In the genomic region with DNA sequence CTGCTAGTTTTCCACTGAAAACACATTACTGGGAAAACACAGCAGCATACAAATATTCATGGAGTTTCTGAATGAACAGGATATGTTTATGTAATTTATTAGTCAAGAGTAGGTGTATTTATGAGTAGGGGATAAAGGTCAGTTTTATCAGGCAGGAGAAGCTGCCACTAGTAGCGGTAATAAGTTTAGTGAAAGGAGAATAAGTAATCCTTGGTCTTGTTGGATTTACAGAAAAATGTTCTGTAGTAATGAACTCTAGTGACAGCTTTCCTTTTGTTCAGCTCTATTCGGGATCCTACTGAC, we compare ENCODE assay signal across 9 cellular contexts. TPM values are rescaled to one million over a fixed set of nuclear protein-coding genes. Genes with fewer than 3 reads are reported as not detected.
A peak's percentile ranks its signal among the peaks of the same experiment; 100 is the strongest.
DNase-seq lines count a peak whose midpoint lies in the region; ATAC-seq and TF ChIP-seq lines count a peak whose summit lies in the region.
"Had no signal": no experiment of that assay in that cellular context is flagged by ENCODE, and none has a peak within 500 bp of the region (broad histone marks: within the 10 kb centered on the region; RNA-seq: fewer than 3 reads in every experiment).

No MANE protein-coding gene starts in this region.

- peaks cover 5% of the 10 kb centered on the region for H3K27me3 ChIP-seq in iPS-15b (ENCODE audit: control insufficient read depth, insufficient read depth, low read length)

- H3K4me3 Mint-ChIP-seq in activated CD4-positive, alpha-beta T cell treated with anti-CD3 and anti-CD28 coated beads for 36 hours: peak overlapping the region; percentile 98
- H3K4me3 Mint-ChIP-seq in activated B cell treated with CpG ODN at 0.5 μM for 24 hours: peak overlapping the region; percentile 92
- H3K4me3 Mint-ChIP-seq in stimulated activated naive B cell treated with anti-CD40 and anti-IgM and Interleukin-4, amounts not matched to agents 10 μg/mL and 1 μg/mL and 100 μg/mL, for 72 hours: peak overlapping the region; percentile 85 to 94

- intact Hi-C loops in activated CD4-positive, alpha-beta T cell treated with anti-CD3 and anti-CD28 coated beads for 36 hours (cut with DNase I, micrococcal nuclease): loop anchor here (5.0 kb wide), 2 partner anchors 52 to 328 kb away; a partner anchor contains a TSS
- intact Hi-C loops in activated B cell treated with CpG ODN at 0.5 μM for 24 hours (cut with micrococcal nuclease): loop anchor here (5.0 kb wide), 1 partner anchor 217 kb away; no protein-coding TSS in a partner anchor

- H3K4me3 ChIP-seq in iPS-15b (ENCODE audit: low read depth, low read length): peak overlapping the region; percentile 60

- H3K27ac Mint-ChIP-seq in activated CD4-positive, alpha-beta T cell treated with anti-CD3 and anti-CD28 coated beads for 36 hours: no peak overlapping the region
- H3K27ac Mint-ChIP-seq in activated B cell treated with CpG ODN at 0.5 μM for 24 hours: peak overlapping the region; percentile 69
- H3K27ac Mint-ChIP-seq in stimulated activated naive B cell treated with anti-CD40 and anti-IgM and Interleukin-4, amounts not matched to agents 10 μg/mL and 1 μg/mL and 100 μg/mL, for 72 hours: no peak overlapping the region

- H3K9ac ChIP-seq in iPS-15b (ENCODE audit: low read depth, low read length): no peak overlapping the region

- H3K9me3 ChIP-seq in iPS-15b (ENCODE audit: control insufficient read depth, insufficient read depth, low read length): no peaks in the 10 kb centered on the region

- H3K9me3 Mint-ChIP-seq in activated CD4-positive, alpha-beta T cell treated with anti-CD3 and anti-CD28 coated beads for 36 hours (ENCODE audit: low read depth): no peaks in the 10 kb centered on the region
- H3K9me3 Mint-ChIP-seq in activated B cell treated with CpG ODN at 0.5 μM for 24 hours: no peaks in the 10 kb centered on the region
- no peaks in the 10 kb centered on the region for H3K9me3 Mint-ChIP-seq in stimulated activated naive B cell treated with anti-CD40 and anti-IgM and Interleukin-4, amounts not matched to agents 10 μg/mL and 1 μg/mL and 100 μg/mL, for 72 hours

- no peak for ATAC-seq in activated CD4-positive, alpha-beta T cell treated with anti-CD3 and anti-CD28 coated beads for 36 hours
- no peak for ATAC-seq in activated B cell treated with CpG ODN at 0.5 μM for 24 hours (ENCODE audit: low read depth)
- ATAC-seq in stimulated activated naive B cell treated with anti-CD40 and anti-IgM and Interleukin-4, amounts not matched to agents 10 μg/mL and 1 μg/mL and 100 μg/mL, for 72 hours (replicated peaks): no peak

- H3K36me3 Mint-ChIP-seq in activated CD4-positive, alpha-beta T cell treated with anti-CD3 and anti-CD28 coated beads for 36 hours (ENCODE audit: low read depth): peaks cover 4% of the 10 kb centered on the region
- no peaks in the 10 kb centered on the region for H3K36me3 Mint-ChIP-seq in activated B cell treated with CpG ODN at 0.5 μM for 24 hours (ENCODE audit: low read depth)
- H3K36me3 Mint-ChIP-seq in stimulated activated naive B cell treated with anti-CD40 and anti-IgM and Interleukin-4, amounts not matched to agents 10 μg/mL and 1 μg/mL and 100 μg/mL, for 72 hours: peaks cover 13 to 19% of the 10 kb centered on the region in 2 donors

- peaks cover 5% of the 10 kb centered on the region for H3K4me1 ChIP-seq in iPS-15b (ENCODE audit: control insufficient read depth, insufficient read depth, low read length)

- peaks cover 29% of the 10 kb centered on the region for H3K4me1 Mint-ChIP-seq in activated CD4-positive, alpha-beta T cell treated with anti-CD3 and anti-CD28 coated beads for 36 hours
- peaks cover 18% of the 10 kb centered on the region for H3K4me1 Mint-ChIP-seq in activated B cell treated with CpG ODN at 0.5 μM for 24 hours
- peaks cover 23 to 38% of the 10 kb centered on the region in 2 donors for H3K4me1 Mint-ChIP-seq in stimulated activated naive B cell treated with anti-CD40 and anti-IgM and Interleukin-4, amounts not matched to agents 10 μg/mL and 1 μg/mL and 100 μg/mL, for 72 hours

- H3K27me3 Mint-ChIP-seq in activated CD4-positive, alpha-beta T cell treated with anti-CD3 and anti-CD28 coated beads for 36 hours: no peaks in the 10 kb centered on the region
- no peaks in the 10 kb centered on the region for H3K27me3 Mint-ChIP-seq in activated B cell treated with CpG ODN at 0.5 μM for 24 hours
- H3K27me3 Mint-ChIP-seq in stimulated activated naive B cell treated with anti-CD40 and anti-IgM and Interleukin-4, amounts not matched to agents 10 μg/mL and 1 μg/mL and 100 μg/mL, for 72 hours: no peaks in the 10 kb centered on the region

- POLR2A ChIA-PET in activated CD4-positive, alpha-beta T cell treated with anti-CD3 and anti-CD28 coated beads for 36 hours (lab: Charles Lee): no interaction called here
- POLR2A ChIA-PET in activated B cell treated with CpG ODN at 0.5 μM for 24 hours (lab: Charles Lee): no interaction called here

- no peaks in the 10 kb centered on the region for H3K36me3 ChIP-seq in iPS-15b (ENCODE audit: control insufficient read depth, insufficient read depth, low read length)

- CTCF ChIA-PET in activated CD4-positive, alpha-beta T cell treated with anti-CD3 and anti-CD28 coated beads for 36 hours (lab: Charles Lee): interaction anchor here (0.6 kb wide), 1 partner anchor 134 kb away, joined by 5 read pairs; no protein-coding TSS in a partner anchor
- CTCF ChIA-PET in activated B cell treated with CpG ODN at 0.5 μM for 24 hours (lab: Charles Lee): no interaction called here

- TF ChIP-seq CTCF in activated B cell treated with CpG ODN at 0.5 μM for 24 hours (IDR thresholded peaks at IDR 0.05): no peak

- DNase-seq in activated CD4-positive, alpha-beta T cell treated with anti-CD3 and anti-CD28 coated beads for 36 hours: no peak
- no peak for DNase-seq in activated CD4-positive, alpha-beta T cell treated with anti-CD3 and anti-CD28 coated beads, Interleukin-2, amount 50 U/mL, for 48 hours
- DNase-seq in activated B cell treated with CpG ODN at 0.5 μM for 24 hours: no peak
- no peak for DNase-seq in stimulated activated naive B cell treated with anti-CD40 and anti-IgM and Interleukin-4, amounts not matched to agents 10 μg/mL and 1 μg/mL and 100 μg/mL, for 72 hours
- DNase-seq in COLO668 (lab: John Stamatoyannopoulos, UW; ENCODE audit: unreplicated experiment): no peak
- DNase-seq in activated CD8-positive, alpha-beta memory T cell treated with anti-CD3 and anti-CD28 coated beads, Interleukin-2, amount 50 U/mL, for 48 hours: no peak
- no peak for DNase-seq in NCI-H748 treated with DMSO at 0.1 percent for 48 hours (lab: John Stamatoyannopoulos, UW)
- DNase-seq: stimulated activated naive CD4-positive, alpha-beta T cell treated with Interleukin-2 at 50 U/mL for 16 hours had no signal

RNA-seq across cellular contexts. Expression of a gene that starts 1.2 kb away (rescaled TPM):
- 10 to 100 TPM; 20.1 to 22.9 TPM for total RNA-seq in activated CD4-positive, alpha-beta T cell treated with anti-CD3 and anti-CD28 coated beads for 36 hours
- total RNA-seq in activated B cell treated with CpG ODN at 0.5 μM for 24 hours: 16.2 and 20.9 TPM in 2 replicates

RNA-seq across cellular contexts. Expression of a gene that starts 54.2 kb away (rescaled TPM):
- 10 to 100 TPM; 11.6 to 21.8 TPM for total RNA-seq in activated CD4-positive, alpha-beta T cell treated with anti-CD3 and anti-CD28 coated beads for 36 hours
- 10.2 and 11.4 TPM in 2 replicates for total RNA-seq in activated B cell treated with CpG ODN at 0.5 μM for 24 hours
